Comparison of ENCODE assay signal across 8 cellular contexts in genomic region chr4:56799291-56799823, GRCh38. TPM values are rescaled to one million over a fixed set of nuclear protein-coding genes. Genes with fewer than 3 reads are reported as not detected.
DNase-seq lines count a peak whose midpoint lies in the region; ATAC-seq, FAIRE-seq and TF ChIP-seq lines count a peak whose summit lies in the region.

No MANE protein-coding gene starts in this region.

- H3K27me3 Mint-ChIP-seq in activated T-cell treated with anti-CD3 and anti-CD28 coated beads, Interleukin-2, amount 50 U/mL, for 72 hours (ENCODE audit: low read depth): peaks cover 7% of the 10 kb centered on the region
- no peaks in the 10 kb centered on the region for H3K27me3 Mint-ChIP-seq in MCF 10A (ENCODE audit: insufficient read depth, unreplicated experiment)
- H3K27me3 Mint-ChIP-seq in memory B cell: no peaks in the 10 kb centered on the region

- no peaks in the 10 kb centered on the region for H3K36me3 Mint-ChIP-seq in activated T-cell treated with anti-CD3 and anti-CD28 coated beads, Interleukin-2, amount 50 U/mL, for 72 hours (ENCODE audit: insufficient read depth in 2 of 2)
- H3K36me3 Mint-ChIP-seq in MCF 10A (ENCODE audit: insufficient read depth, unreplicated experiment) (no peaks in the 10 kb centered on the region), memory B cell (no peaks in the 10 kb centered on the region)

- WGBS in urinary bladder: 62% methylated on average over 11 of the region's 11 CpGs
- no CpG with 5 or more reads among the region's 11 CpGs for WGBS in mesendoderm (ENCODE audit: extremely low coverage, insufficient coverage, low lambda C conversion rate)

- POLR2A ChIA-PET in MCF 10A (lab: Yijun Ruan, JAX): interaction anchor here (0.5 to 1.3 kb wide), 15 partner anchors 12 to 905 kb away, joined by 3 to 5 read pairs (median 3); partner anchors contain the start of genes PAICS and PPAT

- peaks cover 30% of the 10 kb centered on the region for H3K4me1 Mint-ChIP-seq in activated T-cell treated with anti-CD3 and anti-CD28 coated beads, Interleukin-2, amount 50 U/mL, for 72 hours (ENCODE audit: low read depth)
- no peaks in the 10 kb centered on the region for H3K4me1 Mint-ChIP-seq in MCF 10A (ENCODE audit: insufficient read depth, unreplicated experiment)
- H3K4me1 Mint-ChIP-seq in memory B cell: peaks cover 3% of the 10 kb centered on the region

- no peak overlapping the region for H2BK15ac ChIP-seq in mesendoderm (replicated peaks; ENCODE audit: low read depth)

- no peak overlapping the region for H3K27ac Mint-ChIP-seq in activated T-cell treated with anti-CD3 and anti-CD28 coated beads, Interleukin-2, amount 50 U/mL, for 72 hours
- peak overlapping the region; percentile 81 for H3K27ac Mint-ChIP-seq in MCF 10A (ENCODE audit: low read depth, unreplicated experiment)
- peak overlapping the region; percentile 86 for H3K27ac Mint-ChIP-seq in memory B cell

- H3K9me3 Mint-ChIP-seq in activated T-cell treated with anti-CD3 and anti-CD28 coated beads, Interleukin-2, amount 50 U/mL, for 72 hours: no peaks in the 10 kb centered on the region
- no peaks in the 10 kb centered on the region for H3K9me3 Mint-ChIP-seq in MCF 10A (ENCODE audit: unreplicated experiment)
- no peaks in the 10 kb centered on the region for H3K9me3 Mint-ChIP-seq in memory B cell

- H3K4me1 ChIP-seq in urinary bladder (ENCODE audit: insufficient read depth) (no peaks in the 10 kb centered on the region), mesendoderm (ENCODE audit: control insufficient read depth, low read depth, low read length) (no peaks in the 10 kb centered on the region)

- TF ChIP-seq CTCF in MCF 10A (IDR thresholded peaks at IDR 0.05; ENCODE audit: unreplicated experiment): no peak

- H3K9ac ChIP-seq in mesendoderm (ENCODE audit: low read length): no peak overlapping the region

- no peak overlapping the region for H2BK120ac ChIP-seq in mesendoderm (ENCODE audit: low read depth, low read length)

- H3K27me3 ChIP-seq in mesendoderm (ENCODE audit: insufficient read depth, low read length, poor library complexity): no peaks in the 10 kb centered on the region

- CTCF ChIA-PET in MCF 10A (lab: Yijun Ruan, JAX): interaction anchor here (0.6 to 2.5 kb wide), 34 partner anchors 9 to 395 kb away, joined by 3 to 25 read pairs (median 3); no protein-coding TSS in a partner anchor

- no peak for FAIRE-seq in frontal cortex (lab: Jason Lieb, UNC)

- no peak overlapping the region for H3K4ac ChIP-seq in mesendoderm (ENCODE audit: low read depth, low read length)

- no peak overlapping the region for H4K5ac ChIP-seq in mesendoderm (ENCODE audit: low read length)

- intact Hi-C loops in MCF 10A (cut with micrococcal nuclease): no loop called here

- ATAC-seq in activated T-cell treated with anti-CD3 and anti-CD28 coated beads, Interleukin-2, amount 50 U/mL, for 72 hours (replicated peaks in 1 of 2): no peak
- ATAC-seq in memory B cell (ENCODE audit: low read depth): no peak

- H3K27ac ChIP-seq in urinary bladder (ENCODE audit: low read depth) (no peak overlapping the region), mesendoderm (ENCODE audit: low read depth, low read length) (no peak overlapping the region)

- H2AK5ac ChIP-seq in mesendoderm (ENCODE audit: low read length): no peak overlapping the region

- H3K4me3 ChIP-seq in urinary bladder (ENCODE audit: low read depth, low read length) (peak overlapping the region; percentile 53), mesendoderm (ENCODE audit: low read length) (no peak overlapping the region)

- H4K8ac ChIP-seq in mesendoderm (ENCODE audit: low read depth, low read length): no peak overlapping the region

- H3K4me3 Mint-ChIP-seq in activated T-cell treated with anti-CD3 and anti-CD28 coated beads, Interleukin-2, amount 50 U/mL, for 72 hours: peak overlapping the region; percentile 90 to 92
- H3K4me3 Mint-ChIP-seq in MCF 10A (ENCODE audit: unreplicated experiment) (peak overlapping the region; percentile 84), memory B cell (peak overlapping the region; percentile 93)

- H3K79me2 ChIP-seq in mesendoderm (ENCODE audit: control insufficient read depth, insufficient read depth, low read length): no peaks in the 10 kb centered on the region

- no peak overlapping the region for H3K23ac ChIP-seq in mesendoderm (ENCODE audit: low read length)

- H3K36me3 ChIP-seq in urinary bladder (ENCODE audit: insufficient read depth) (no peaks in the 10 kb centered on the region), mesendoderm (ENCODE audit: control insufficient read depth, insufficient read depth, low read length) (no peaks in the 10 kb centered on the region)

- no TSS peak for BruUV-seq in MCF 10A (replicated peaks; lab: Mats Ljungman, UMichigan)

- DNase-seq in activated T-cell treated with anti-CD3 and anti-CD28 coated beads, Interleukin-2, amount 50 U/mL, for 72 hours: no peak
- DNase-seq in activated T-cell treated with anti-CD3 and anti-CD28 coated beads for 4 hours (no peak), MCF 10A (ENCODE audit: unreplicated experiment) (no peak), memory B cell (ENCODE audit: low spot score in 2 of 2) (no peak), frontal cortex (ENCODE audit: low spot score in 2 of 2) (no peak), SIG-M5 treated with dmso at 0.1 percent for 504 hours (lab: John Stamatoyannopoulos, UW; ENCODE audit: unreplicated experiment) (no peak), mesendoderm (no peak)

- H3K56ac ChIP-seq in mesendoderm (ENCODE audit: low read length): no peak overlapping the region

- H3K18ac ChIP-seq in mesendoderm (ENCODE audit: low read length): no peak overlapping the region

- no peak overlapping the region for H2BK5ac ChIP-seq in mesendoderm (ENCODE audit: low read length)

- H3K79me1 ChIP-seq in mesendoderm (ENCODE audit: low read length): no peaks in the 10 kb centered on the region

- H3K4me2 ChIP-seq in mesendoderm (ENCODE audit: low read length): no peak overlapping the region

RNA-seq across cellular contexts. Expression of gene SPINK2, which starts 22.1 kb away (rescaled TPM):
- total RNA-seq in activated T-cell treated with anti-CD3 and anti-CD28 coated beads, Interleukin-2, amount 50 U/mL, for 72 hours: not detected
- total RNA-seq in MCF 10A (2022) (not detected in 2 replicates), urinary bladder (not detected), frontal cortex (not detected)
- polyA plus RNA-seq in urinary bladder: 0.24 TPM
- polyA plus RNA-seq in mesendoderm (2013, experiment 1 of 2): 1.3 TPM
- 1.1 TPM for polyA plus RNA-seq in mesendoderm (2013, experiment 2 of 2)
